In genomic region chr19:49520705-49521319, GRCh38 we compare ENCODE assay signal across 14 cellular contexts. TPM values are rescaled to one million over a fixed set of nuclear protein-coding genes. Genes with fewer than 3 reads are reported as not detected.
DNase-seq lines count a peak whose midpoint lies in the region; ATAC-seq and TF ChIP-seq lines count a peak whose summit lies in the region.
"Had no signal": no experiment of that assay in that cellular context is flagged by ENCODE, and none has a peak within 500 bp of the region (broad histone marks: within the 10 kb centered on the region; RNA-seq: fewer than 3 reads in every experiment).

No MANE protein-coding gene starts in this region.

- H3K4me1 ChIP-seq in ascending aorta, result no peaks in the 10 kb centered on the region
- H3K4me1 ChIP-seq: BE2C had no signal

- no peak for DNase-seq in ascending aorta (ENCODE audit: low spot score in 2 of 2)
- DNase-seq in pons (ENCODE audit: low spot score), result peak; percentile 41
- no peak for DNase-seq in NCI-H510A (lab: John Stamatoyannopoulos, UW)
- DNase-seq: activated CD4-positive, CD25-positive, alpha-beta regulatory T cell; activated T-cell treated with anti-CD3 and anti-CD28 coated beads, Interleukin-2, amount 50 U/mL, for 1 hour; BE2C; DND-41; effector memory CD8-positive, alpha-beta T cell; glutamatergic neuron; NCI-H2081 treated with DMSO at 0.1 percent for 48 hours; stimulated activated CD4-positive, alpha-beta T cell treated with anti-CD3 and anti-CD28 coated beads, Interleukin-12 subunit alpha, Interleukin-12 subunit beta, amount 100 ng/mL, for 4 hours had no signal

- no peak for ATAC-seq in HG03460 (IDR thresholded peaks at IDR 0.05; ENCODE audit: unreplicated experiment)
- ATAC-seq: effector memory CD8-positive, alpha-beta T cell; SK-N-SH treated with all-trans-retinoic acid at 6 μM for 48 hours had no signal

- no peaks in the 10 kb centered on the region for H3K9me3 ChIP-seq in ascending aorta
- H3K9me3 ChIP-seq: BE2C had no signal

- peak overlapping the region; percentile 13 to 42 for H3K27ac ChIP-seq in ascending aorta

- no peak overlapping the region for H3K4me3 ChIP-seq in ascending aorta

- intact Hi-C loops in ascending aorta (cut with DNase I), result no loop called here

- no peaks in the 10 kb centered on the region for H3K27me3 ChIP-seq in ascending aorta
- H3K27me3 ChIP-seq: BE2C had no signal

- TF ChIP-seq CTCF in ascending aorta (IDR thresholded peaks at IDR 0.05), result no peak

- H3K36me3 ChIP-seq in ascending aorta, result peaks cover 11 to 13% of the 10 kb centered on the region in 2 donors
- H3K36me3 ChIP-seq: BE2C had no signal

RNA-seq across cellular contexts. Expression of gene RCN3, which starts 7.0 kb away (rescaled TPM):
- 116 TPM for total RNA-seq in ascending aorta

RNA-seq across cellular contexts. Expression of gene FCGRT, which starts 8.4 kb away (rescaled TPM):
- total RNA-seq in ascending aorta, result 264 TPM

RNA-seq across cellular contexts. Expression of gene RPS11, which starts 24.6 kb away (rescaled TPM):
- total RNA-seq in ascending aorta, result 3,554 TPM

RNA-seq across cellular contexts. Expression of gene RPL13A, which starts 33.4 kb away (rescaled TPM):
- total RNA-seq in ascending aorta, result 2,737 TPM

RNA-seq across cellular contexts. Expression of gene FLT3LG, which starts 46.8 kb away (rescaled TPM):
- total RNA-seq in ascending aorta, result 37.3 TPM
- total RNA-seq: astrocyte had no signal
